In the genomic region with DNA sequence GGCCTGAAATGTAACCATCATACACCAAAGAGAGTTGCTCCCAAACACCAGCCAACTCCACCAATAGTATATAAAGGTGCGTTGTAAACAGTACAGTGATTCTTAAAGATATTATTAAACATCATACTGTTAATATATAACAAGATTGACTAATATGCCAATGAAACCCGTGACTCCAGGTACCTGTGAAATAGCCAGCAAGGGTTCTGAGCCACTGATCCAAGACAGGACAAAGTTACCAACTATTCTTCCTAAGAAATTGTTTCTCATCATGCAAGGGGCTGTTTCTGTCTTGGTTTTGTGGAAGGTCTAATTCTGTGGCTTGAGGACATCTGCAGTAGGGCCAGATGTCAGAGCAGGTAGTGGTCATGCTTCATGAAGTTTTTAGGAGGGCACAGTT, we compare ENCODE assay signal across 18 cellular contexts. TPM values are rescaled to one million over a fixed set of nuclear protein-coding genes. Genes with fewer than 3 reads are reported as not detected.
DNase-seq lines count a peak whose midpoint lies in the region; ATAC-seq and TF ChIP-seq lines count a peak whose summit lies in the region.
"Had no signal": no experiment of that assay in that cellular context is flagged by ENCODE, and none has a peak within 500 bp of the region (broad histone marks: within the 10 kb centered on the region; RNA-seq: fewer than 3 reads in every experiment).

No MANE protein-coding gene starts in this region.

- H3K9me3 Mint-ChIP-seq in stimulated activated naive CD8-positive, alpha-beta T cell treated with anti-CD3 and anti-CD28 coated beads, Interleukin-15, amount 100 ng/mL, for 72 hours = no peaks in the 10 kb centered on the region
- H3K9me3 Mint-ChIP-seq: CD4-positive, alpha-beta T cell had no signal

- H3K27ac ChIP-seq in ascending aorta (peak overlapping the region; percentile 59 to 85), mesenchymal stem cell (ENCODE audit: low read length, poor library complexity, severe bottlenecking) (peak overlapping the region; percentile 45), skeletal muscle tissue (ENCODE audit: low read depth, low read length) (peak overlapping the region; percentile 98)

- peak; percentile 68 for DNase-seq in Caki2 (ENCODE audit: low read depth)
- DNase-seq in ascending aorta (ENCODE audit: low spot score in 2 of 2) = no peak
- DNase-seq in mesenchymal stem cell = no peak
- DNase-seq in stimulated activated naive CD8-positive, alpha-beta T cell treated with anti-CD3 and anti-CD28 coated beads, Interleukin-15, amount 100 ng/mL, for 72 hours = no peak
- DNase-seq in NCI-H774 (lab: John Stamatoyannopoulos, UW) = no peak
- DNase-seq: Calu3; CD4-positive, alpha-beta T cell; DMS53; GOT3; KG1; NCI-H146; NCI-H2081 treated with DMSO at 0.1 percent for 48 hours; NCI-H2227 treated with DMSO at 0.1 percent for 48 hours; NCI-H524 had no signal

- H3K9ac ChIP-seq in mesenchymal stem cell (ENCODE audit: low read length) (no peak overlapping the region), skeletal muscle tissue (ENCODE audit: low read depth in 1 of 3, low read length in 3 of 3) (no peak overlapping the region)

- H3K23ac ChIP-seq in mesenchymal stem cell (ENCODE audit: low read length in 2 of 2) = no peak overlapping the region

- H3K36me3 ChIP-seq in ascending aorta (no peaks in the 10 kb centered on the region), mesenchymal stem cell (ENCODE audit: control insufficient read depth in 1 of 2, insufficient read depth in 2 of 2, low read depth in 1 of 2, low read length in 2 of 2) (peaks cover 0 to 3% of the 10 kb centered on the region in 2 experiments), skeletal muscle tissue (ENCODE audit: control insufficient read depth in 3 of 3, insufficient read depth in 3 of 3, low read length in 3 of 3) (peaks cover 5 to 20% (median 8%) of the 10 kb centered on the region in 3 donors)

- H2AK5ac ChIP-seq in mesenchymal stem cell (ENCODE audit: low read length, severe bottlenecking) = no peak overlapping the region

- peaks cover 33% of the 10 kb centered on the region for H3K4me1 Mint-ChIP-seq in stimulated activated naive CD8-positive, alpha-beta T cell treated with anti-CD3 and anti-CD28 coated beads, Interleukin-15, amount 100 ng/mL, for 72 hours

- H3K4ac ChIP-seq in mesenchymal stem cell (ENCODE audit: low read depth in 1 of 2, low read length in 2 of 2) = no peak overlapping the region

- no peak overlapping the region for H2BK15ac ChIP-seq in mesenchymal stem cell (ENCODE audit: low read depth, poor library complexity, severe bottlenecking)

- H3K4me3 Mint-ChIP-seq in stimulated activated naive CD8-positive, alpha-beta T cell treated with anti-CD3 and anti-CD28 coated beads, Interleukin-15, amount 100 ng/mL, for 72 hours = no peak overlapping the region

- no peak overlapping the region for H4K8ac ChIP-seq in mesenchymal stem cell (ENCODE audit: low read length)

- no peak overlapping the region for H3K4me2 ChIP-seq in mesenchymal stem cell (ENCODE audit: low read length, poor library complexity, severe bottlenecking)

- no peak overlapping the region for H2BK120ac ChIP-seq in mesenchymal stem cell (ENCODE audit: low read depth, low read length)

- peaks cover 0 to 28% of the 10 kb centered on the region in 2 donors for H3K4me1 ChIP-seq in ascending aorta
- peaks cover 9% of the 10 kb centered on the region for H3K4me1 ChIP-seq in mesenchymal stem cell (ENCODE audit: control insufficient read depth, insufficient read depth, low read depth, low read length)
- H3K4me1 ChIP-seq in skeletal muscle tissue (ENCODE audit: control insufficient read depth in 3 of 3, insufficient read depth in 3 of 3, low read length in 3 of 3) = peaks cover 34 to 52% (median 49%) of the 10 kb centered on the region in 3 donors

- peaks cover 4% of the 10 kb centered on the region for H3K79me1 ChIP-seq in mesenchymal stem cell (replicated peaks; ENCODE audit: low read length, poor library complexity, severe bottlenecking)

- no peak for TF ChIP-seq CTCF in ascending aorta (IDR thresholded peaks at IDR 0.05)

- no peaks in the 10 kb centered on the region for H3K27me3 Mint-ChIP-seq in stimulated activated naive CD8-positive, alpha-beta T cell treated with anti-CD3 and anti-CD28 coated beads, Interleukin-15, amount 100 ng/mL, for 72 hours
- H3K27me3 Mint-ChIP-seq: CD4-positive, alpha-beta T cell had no signal

- H3K9me3 ChIP-seq in ascending aorta = no peaks in the 10 kb centered on the region
- no peaks in the 10 kb centered on the region for H3K9me3 ChIP-seq in mesenchymal stem cell (ENCODE audit: control insufficient read depth, low read length)
- no peaks in the 10 kb centered on the region for H3K9me3 ChIP-seq in skeletal muscle tissue (ENCODE audit: control insufficient read depth in 3 of 3, low read length in 3 of 3)

- no peak overlapping the region for H3K18ac ChIP-seq in mesenchymal stem cell (ENCODE audit: low read depth in 1 of 2, low read length in 2 of 2)

- no CpG with 5 or more reads among the region's 2 CpGs for WGBS in mesenchymal stem cell

- intact Hi-C loops in ascending aorta (cut with DNase I) = no loop called here

- H4K91ac ChIP-seq in mesenchymal stem cell (ENCODE audit: low read length) = no peak overlapping the region

- H2AFZ ChIP-seq in mesenchymal stem cell (ENCODE audit: low read depth, low read length) = no peak overlapping the region

- H3K4me3 ChIP-seq in ascending aorta (no peak overlapping the region), mesenchymal stem cell (ENCODE audit: insufficient read depth in 1 of 2, low read depth in 1 of 2, low read length in 2 of 2) (no peak overlapping the region), skeletal muscle tissue (ENCODE audit: low read length in 3 of 3) (no peak overlapping the region)

- no peak overlapping the region for H2BK12ac ChIP-seq in mesenchymal stem cell (ENCODE audit: low read length in 2 of 2)

- ATAC-seq in HG03342 (IDR thresholded peaks at IDR 0.05; ENCODE audit: unreplicated experiment) = no peak
- ATAC-seq in HG03457 (IDR thresholded peaks at IDR 0.05; ENCODE audit: unreplicated experiment) = no peak
- no peak for ATAC-seq in stimulated activated naive CD8-positive, alpha-beta T cell treated with anti-CD3 and anti-CD28 coated beads, Interleukin-15, amount 100 ng/mL, for 72 hours
- ATAC-seq: HepG2 had no signal

- H3K27ac Mint-ChIP-seq in stimulated activated naive CD8-positive, alpha-beta T cell treated with anti-CD3 and anti-CD28 coated beads, Interleukin-15, amount 100 ng/mL, for 72 hours = no peak overlapping the region

- no peaks in the 10 kb centered on the region for H3K27me3 ChIP-seq in ascending aorta
- H3K27me3 ChIP-seq in mesenchymal stem cell (ENCODE audit: control insufficient read depth in 1 of 2, insufficient read depth in 1 of 2, low read length in 2 of 2) = peaks cover 0 to 20% of the 10 kb centered on the region in 2 experiments
- H3K27me3 ChIP-seq in skeletal muscle tissue (ENCODE audit: control insufficient read depth in 3 of 3, insufficient read depth in 3 of 3, low read length in 3 of 3) = no peaks in the 10 kb centered on the region

- H3K14ac ChIP-seq in mesenchymal stem cell (ENCODE audit: low read length in 2 of 2) = no peak overlapping the region

- no peak overlapping the region for H2BK5ac ChIP-seq in mesenchymal stem cell (ENCODE audit: low read depth, low read length, poor library complexity, severe bottlenecking)

- in situ Hi-C loops in Caki2 (cut with HindIII; ENCODE audit: low pct_unique_long_range_greater_than_20kb, low sequenced_read_pairs) = no loop called here

RNA-seq across cellular contexts. Expression of gene FHL1, which starts 47.2 kb away (rescaled TPM):
- 72.9 and 95.8 TPM in 2 replicates for total RNA-seq in Caki2 (2014; rRNA removed; shearing (Covaris generic); ENCODE audit: low replicate concordance)
- total RNA-seq in ascending aorta (850 TPM), skeletal muscle tissue (888 TPM)
- 225 TPM for polyA plus RNA-seq in mesenchymal stem cell (2013, experiment 1 of 2)
- polyA plus RNA-seq in mesenchymal stem cell (2013, experiment 2 of 2) = 234 TPM
- total RNA-seq: HepG2 had no signal

RNA-seq across cellular contexts. Expression of gene MAP7D3, which starts 56.7 kb away (rescaled TPM):
- 2.1 and 5.6 TPM in 2 replicates for total RNA-seq in Caki2 (2014; rRNA removed; shearing (Covaris generic); ENCODE audit: low replicate concordance)
- total RNA-seq in ascending aorta = 7.9 TPM
- polyA plus RNA-seq in mesenchymal stem cell (2013, experiment 1 of 2) = 55.4 TPM
- polyA plus RNA-seq in mesenchymal stem cell (2013, experiment 2 of 2) = 50.7 TPM
- total RNA-seq in skeletal muscle tissue = 6.3 TPM
- total RNA-seq: HepG2 had no signal
- polyA plus RNA-seq: HepG2 had no signal

Comparison
In these comparisons a context has a peak if more than half of its experiments do, and no peak if none do; other contexts are left out.
1. H3K27ac ChIP-seq: peak in every context shown above with its lines; median percentile 98 in skeletal muscle tissue; 72 in ascending aorta; 45 in mesenchymal stem cell.